12 cellular contexts compared by ENCODE assay signal in genomic region chr10:119371704-119372663, GRCh38.
DNase-seq lines count a peak whose midpoint lies in the region; ATAC-seq and TF ChIP-seq lines count a peak whose summit lies in the region.
"Had no signal": no experiment of that assay in that cellular context is flagged by ENCODE, and none has a peak within 500 bp of the region (broad histone marks: within the 10 kb centered on the region; RNA-seq: fewer than 3 reads in every experiment).

No MANE protein-coding gene starts in this region.

- peaks cover 0 to 13% (median 0%) of the 10 kb centered on the region in 11 experiments; a peak in 8 of 22 replicates for H4K20me1 ChIP-seq in BLaER1 treated with 17β-estradiol and CSF1 and Interleukin-3, amounts not matched to agents 10 nM and 100 nM

- H3K27me3 ChIP-seq in BLaER1 treated with 17β-estradiol and CSF1 and Interleukin-3, amounts not matched to agents 10 nM and 100 nM, result peaks cover 0 to 4% (median 0%) of the 10 kb centered on the region in 11 experiments; a peak in 3 of 22 replicates
- H3K27me3 ChIP-seq in muscle layer of duodenum (ENCODE audit: low read depth, low read length), result no peaks in the 10 kb centered on the region

- no peaks in the 10 kb centered on the region for H3K27me3 Mint-ChIP-seq in activated T-helper 1 cell treated with anti-CD3 and anti-CD28 coated beads, Interleukin-12 subunit alpha, Interleukin-12 subunit beta, Interleukin-2, Interleukin-4 antibody, amounts not matched to agents 30 ng/mL and 10 ng/mL and 1 ng/mL, durations not matched to agents 14 hours and 24 hours and 36 hours (ENCODE audit: insufficient read depth)

- no peak overlapping the region; a peak in 2 of 22 replicates for H3K9ac ChIP-seq in BLaER1 treated with 17β-estradiol and CSF1 and Interleukin-3, amounts not matched to agents 10 nM and 100 nM

- H3K4me3 Mint-ChIP-seq in activated T-helper 1 cell treated with anti-CD3 and anti-CD28 coated beads, Interleukin-12 subunit alpha, Interleukin-12 subunit beta, Interleukin-2, Interleukin-4 antibody, amounts not matched to agents 30 ng/mL and 10 ng/mL and 1 ng/mL, durations not matched to agents 14 hours and 24 hours and 36 hours, result no peak overlapping the region
- H3K4me3 Mint-ChIP-seq: T-helper 1 cell treated with Interleukin-12 subunit alpha and Interleukin-12 subunit beta and Interleukin-4 antibody, amounts not matched to agents 30 μg/mL and 1 μg/mL, for 36 hours had no signal

- H3K4me1 ChIP-seq in BLaER1 treated with 17β-estradiol and CSF1 and Interleukin-3, amounts not matched to agents 10 nM and 100 nM, result peaks cover 63 to 80% (median 71%) of the 10 kb centered on the region in 10 experiments
- peaks cover 12 to 18% of the 10 kb centered on the region in 2 donors for H3K4me1 ChIP-seq in muscle layer of duodenum (ENCODE audit: control insufficient read depth in 1 of 2, insufficient read depth in 2 of 2, low read length in 2 of 2)

- H3K36me3 Mint-ChIP-seq in activated T-helper 1 cell treated with anti-CD3 and anti-CD28 coated beads, Interleukin-12 subunit alpha, Interleukin-12 subunit beta, Interleukin-2, Interleukin-4 antibody, amounts not matched to agents 30 ng/mL and 10 ng/mL and 1 ng/mL, durations not matched to agents 14 hours and 24 hours and 36 hours (ENCODE audit: low read depth), result peaks cover 9% of the 10 kb centered on the region

- H3K27ac ChIP-seq in BLaER1 treated with 17β-estradiol and CSF1 and Interleukin-3, amounts not matched to agents 10 nM and 100 nM, result peak overlapping the region in 6 of 11 experiments; percentile 78 to 92 (median 84); a peak in 8 of 22 replicates
- H3K27ac ChIP-seq in muscle layer of duodenum (ENCODE audit: low read length), result peak overlapping the region; percentile 72

- CTCF ChIA-PET in HEK293T (lab: Yijun Ruan, JAX), result interaction anchor here (0.5 to 1.2 kb wide), 2 partner anchors 99 to 119 kb away, joined by 3 to 4 read pairs; no protein-coding TSS in a partner anchor

- H3K27ac Mint-ChIP-seq in activated T-helper 1 cell treated with anti-CD3 and anti-CD28 coated beads, Interleukin-12 subunit alpha, Interleukin-12 subunit beta, Interleukin-2, Interleukin-4 antibody, amounts not matched to agents 30 ng/mL and 10 ng/mL and 1 ng/mL, durations not matched to agents 14 hours and 24 hours and 36 hours, result peak overlapping the region; percentile 15
- H3K27ac Mint-ChIP-seq: T-helper 1 cell treated with Interleukin-12 subunit alpha and Interleukin-12 subunit beta and Interleukin-4 antibody, amounts not matched to agents 30 μg/mL and 1 μg/mL, for 36 hours had no signal

- H3K4me1 Mint-ChIP-seq in activated T-helper 1 cell treated with anti-CD3 and anti-CD28 coated beads, Interleukin-12 subunit alpha, Interleukin-12 subunit beta, Interleukin-2, Interleukin-4 antibody, amounts not matched to agents 30 ng/mL and 10 ng/mL and 1 ng/mL, durations not matched to agents 14 hours and 24 hours and 36 hours (ENCODE audit: low read depth), result peaks cover 43% of the 10 kb centered on the region

- H3K4me2 ChIP-seq in BLaER1 treated with 17β-estradiol and CSF1 and Interleukin-3, amounts not matched to agents 10 nM and 100 nM, result peak overlapping the region; percentile 83 to 99 (median 97)

- intact Hi-C loops in activated T-helper 1 cell treated with anti-CD3 and anti-CD28 coated beads, Interleukin-12 subunit alpha, Interleukin-12 subunit beta, Interleukin-2, Interleukin-4 antibody, amounts not matched to agents 30 ng/mL and 10 ng/mL and 1 ng/mL, durations not matched to agents 14 hours and 24 hours and 36 hours (cut with micrococcal nuclease), result no loop called here

- H3K36me3 ChIP-seq in BLaER1 treated with 17β-estradiol and CSF1 and Interleukin-3, amounts not matched to agents 10 nM and 100 nM, result no peaks in the 10 kb centered on the region
- H3K36me3 ChIP-seq in muscle layer of duodenum (ENCODE audit: control insufficient read depth in 1 of 2, insufficient read depth in 2 of 2, low read length in 2 of 2), result no peaks in the 10 kb centered on the region

- DNase-seq in activated T-helper 1 cell treated with anti-CD3 and anti-CD28 coated beads, Interleukin-12 subunit alpha, Interleukin-12 subunit beta, Interleukin-2, Interleukin-4 antibody, amounts not matched to agents 30 ng/mL and 10 ng/mL and 1 ng/mL, durations not matched to agents 14 hours and 24 hours and 36 hours (ENCODE audit: low spot score), result no peak
- no peak for DNase-seq in GF-D8 (lab: John Stamatoyannopoulos, UW)
- no peak for DNase-seq in HEK293T (ENCODE audit: extremely low spot score)
- no peak for DNase-seq in iPS-NIHi7 (ENCODE audit: extremely low spot score)
- DNase-seq in RKO (ENCODE audit: low spot score), result no peak
- DNase-seq: activated gamma-delta T cell, DND-41, NCI-H446 treated with DMSO at 0.1 percent for 48 hours had no signal

- ATAC-seq in GM19463 (IDR thresholded peaks at IDR 0.05; ENCODE audit: unreplicated experiment), result peak; percentile 51

- no peak overlapping the region for H3K4me3 ChIP-seq in BLaER1 treated with 17β-estradiol and CSF1 and Interleukin-3, amounts not matched to agents 10 nM and 100 nM
- H3K4me3 ChIP-seq in muscle layer of duodenum (ENCODE audit: low read depth in 1 of 2, low read length in 2 of 2), result no peak overlapping the region

- POLR2A ChIA-PET in HEK293T (lab: Yijun Ruan, JAX), result interaction anchor here (1.6 kb wide), 1 partner anchor 10 kb away, joined by 3 read pairs; no protein-coding TSS in a partner anchor

- no peaks in the 10 kb centered on the region for H3K9me3 Mint-ChIP-seq in activated T-helper 1 cell treated with anti-CD3 and anti-CD28 coated beads, Interleukin-12 subunit alpha, Interleukin-12 subunit beta, Interleukin-2, Interleukin-4 antibody, amounts not matched to agents 30 ng/mL and 10 ng/mL and 1 ng/mL, durations not matched to agents 14 hours and 24 hours and 36 hours
- H3K9me3 Mint-ChIP-seq: T-helper 1 cell treated with Interleukin-12 subunit alpha and Interleukin-12 subunit beta and Interleukin-4 antibody, amounts not matched to agents 30 μg/mL and 1 μg/mL, for 36 hours had no signal

- H3K9me3 ChIP-seq in BLaER1 treated with 17β-estradiol and CSF1 and Interleukin-3, amounts not matched to agents 10 nM and 100 nM (replicated peaks in 1 of 11), result peaks cover 0 to 6% (median 0%) of the 10 kb centered on the region in 11 experiments; a peak in 3 of 22 replicates
- no peaks in the 10 kb centered on the region for H3K9me3 ChIP-seq in muscle layer of duodenum (ENCODE audit: control insufficient read depth in 1 of 2, low read length in 2 of 2)

TF ChIP-seq in HEK293T, 16 proteins besides CTCF, POLR2A, EP300 and RAD21:
- no peak for TF ChIP-seq CTBP1 (IDR thresholded peaks at IDR 0.05; ENCODE audit: borderline replicate concordance)
- no peak for TF ChIP-seq ELF4 (IDR thresholded peaks at IDR 0.05)
- no peak for TF ChIP-seq BHLHE40 (IDR thresholded peaks at IDR 0.05; ENCODE audit: borderline replicate concordance)
- TF ChIP-seq L3MBTL2 (conservative IDR thresholded peaks at IDR 0.05), result no peak
- no peak for TF ChIP-seq HDGF (IDR thresholded peaks at IDR 0.05; ENCODE audit: borderline replicate concordance)
- TF ChIP-seq PKNOX1 (IDR thresholded peaks at IDR 0.05), result no peak
